In the genomic region with DNA sequence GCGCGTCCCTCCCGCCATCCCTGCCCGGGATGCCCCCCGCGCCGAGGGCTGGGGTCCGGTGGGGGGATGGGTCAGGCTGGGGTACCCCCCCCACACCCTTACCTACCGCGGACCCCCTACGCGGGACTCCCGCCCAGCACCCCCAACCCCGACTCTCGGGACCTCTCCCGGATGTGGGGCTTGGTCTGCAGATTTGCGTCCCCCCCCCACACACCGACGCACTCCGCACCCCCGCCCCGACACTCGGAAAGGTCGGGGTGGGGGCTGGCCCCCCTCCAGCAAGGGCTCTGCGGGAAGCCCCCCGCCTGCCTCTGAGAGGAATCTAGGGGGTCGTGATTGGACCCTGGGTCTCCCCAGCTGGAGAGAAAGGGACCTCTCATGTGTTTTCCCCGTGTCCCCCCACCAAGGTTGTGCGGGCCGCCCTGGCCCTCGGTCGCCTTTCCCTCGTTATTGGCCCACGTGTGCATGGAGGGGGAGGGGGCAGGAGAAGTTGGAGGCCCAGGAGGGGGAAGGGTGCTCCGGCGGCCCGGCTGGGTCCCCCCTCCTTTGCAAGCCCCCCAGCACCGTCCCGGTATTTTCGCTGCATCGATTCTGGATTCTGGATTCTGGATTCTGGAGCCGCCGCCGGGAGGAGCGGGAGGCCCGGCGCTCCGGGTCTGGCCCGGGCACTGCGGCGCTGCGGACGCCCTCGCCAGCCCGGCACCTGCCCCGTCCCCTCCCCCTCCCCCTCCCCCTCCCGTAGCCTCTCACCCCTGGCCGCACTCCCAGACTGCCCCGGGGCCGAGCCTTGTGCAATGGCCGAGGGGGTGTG, we compare ENCODE assay signal across 8 cellular contexts. TPM values are rescaled to one million over a fixed set of nuclear protein-coding genes. Genes with fewer than 3 reads are reported as not detected.
DNase-seq lines count a peak whose midpoint lies in the region; ATAC-seq and TF ChIP-seq lines count a peak whose summit lies in the region.

No MANE protein-coding gene starts in this region.

- no peak for TF ChIP-seq CTCF in AG04450 (IDR thresholded peaks at IDR 0.05; ENCODE audit: low read depth, low read length)
- TF ChIP-seq CTCF in GM13977 (IDR thresholded peaks at IDR 0.05; ENCODE audit: extremely low read depth, insufficient read depth, missing control alignments): no peak

- ATAC-seq in naive B cell (ENCODE audit: low read depth in 2 of 2): no peak
- ATAC-seq in GM21367 (IDR thresholded peaks at IDR 0.05; ENCODE audit: unreplicated experiment): no peak
- no peak for ATAC-seq in HG02610 (IDR thresholded peaks at IDR 0.05; ENCODE audit: unreplicated experiment)

- no peaks in the 10 kb centered on the region for H3K36me3 Mint-ChIP-seq in naive B cell

- DNase-seq in AG04450 (ENCODE audit: low read depth, low spot score): no peak
- peak; percentile 74 for DNase-seq in GM13977 (ENCODE audit: low spot score)
- DNase-seq in SKM-1 (lab: John Stamatoyannopoulos, UW; ENCODE audit: unreplicated experiment): peak; percentile 35
- DNase-seq in epithelial cell of prostate (ENCODE audit: low read depth, low spot score): no peak
- DNase-seq in naive B cell: no peak
- DNase-seq in germinal center (ENCODE audit: low spot score): no peak

- H3K4me3 Mint-ChIP-seq in naive B cell: peak overlapping the region in 7 of 8 donors; percentile 39 to 81 (median 64)

- H3K27me3 Mint-ChIP-seq in naive B cell: peaks cover 0 to 30% (median 28%) of the 10 kb centered on the region in 3 donors

- CTCF ChIA-PET in AG04450 (lab: Charles Lee): no interaction called here

- peaks cover 58 to 61% (median 61%) of the 10 kb centered on the region in 3 donors for H3K4me1 Mint-ChIP-seq in naive B cell

- H3K27me3 ChIP-seq in AG04450 (ENCODE audit: control insufficient read depth, insufficient read depth, low read length): no peaks in the 10 kb centered on the region

- H3K27ac ChIP-seq in AG04450 (ENCODE audit: low read depth, low read length): peak overlapping the region; percentile 65
- H3K27ac ChIP-seq in epithelial cell of prostate: peak overlapping the region; percentile 66

- POLR2A ChIA-PET in AG04450 (lab: Yijun Ruan, JAX): interaction anchor here (0.6 to 0.8 kb wide), 3 partner anchors 17 to 73 kb away, joined by 3 to 4 read pairs (median 4); no protein-coding TSS in a partner anchor

- no peak overlapping the region for H3K27ac Mint-ChIP-seq in naive B cell

- in situ Hi-C loops in GM13977 (cut with MboI; ENCODE audit: low pct_unique_long_range_greater_than_20kb, low sequenced_read_pairs, unreplicated experiment): no loop called here

- no peaks in the 10 kb centered on the region for H3K9me3 Mint-ChIP-seq in naive B cell

- no peaks in the 10 kb centered on the region; the same call in 1 of the 2 replicates for H3K9me3 ChIP-seq in AG04450 (ENCODE audit: control insufficient read depth, insufficient read depth, low read length)

- H3K4me3 ChIP-seq in AG04450 (ENCODE audit: low read depth, low read length): peak overlapping the region; percentile 76

RNA-seq across cellular contexts. Expression of a gene that starts 0.6 kb away (rescaled TPM):
- polyA plus RNA-seq in AG04450 (2011; rRNA removed): 3.9 and 7.7 TPM in 2 replicates
- 15.0 and 21.4 TPM in 2 replicates for polyA minus RNA-seq in AG04450 (2011; rRNA and poly(A)+ RNA removed)
- polyA plus RNA-seq in naive B cell (ENCODE audit: low read depth in 6 of 6): 10 to 100 TPM in 1 of 6 donors, 1 to 10 TPM in 4, not detected in 1; 3.4 to 11.4 (median 5.3) TPM

Comparison
In these comparisons a context has a peak if more than half of its experiments do, and no peak if none do; other contexts are left out.
1. DNase-seq: peak in GM13977 (single experiment) and SKM-1 (single experiment); none in AG04450 (single experiment), epithelial cell of prostate (single experiment), naive B cell (single experiment) and germinal center (single experiment).